ENCODE assay signal across 1 cellular context in genomic region chr11:64659417-64660144, GRCh38.
A peak's percentile ranks its signal among the peaks of the same experiment; 100 is the strongest.
TF ChIP-seq lines count a peak whose summit lies in the region.

No MANE protein-coding gene starts in this region.

TF ChIP-seq in HCT116, 20 proteins besides CTCF, POLR2A, EP300 and RAD21 (continued from another document):
- TF ChIP-seq FOSL1 (IDR thresholded peaks at IDR 0.05; ENCODE audit: low read depth), result peak; percentile 84
- TF ChIP-seq POLR2AphosphoS5 (IDR thresholded peaks at IDR 0.05; ENCODE audit: low read depth, low read length), result no peak; the same call in 1 of the 2 replicates
- TF ChIP-seq EZH2 (IDR thresholded peaks at IDR 0.05), result no peak
